21 cellular contexts compared by ENCODE assay signal in genomic region chr2:162065767-162066166, GRCh38. TPM values are rescaled to one million over a fixed set of nuclear protein-coding genes. Genes with fewer than 3 reads are reported as not detected.
DNase-seq lines count a peak whose midpoint lies in the region; ATAC-seq and TF ChIP-seq lines count a peak whose summit lies in the region.
"Had no signal": no experiment of that assay in that cellular context is flagged by ENCODE, and none has a peak within 500 bp of the region (broad histone marks: within the 10 kb centered on the region; RNA-seq: fewer than 3 reads in every experiment).

No MANE protein-coding gene starts in this region.

- H3K4me1 Mint-ChIP-seq in T-helper 1 cell treated with Interleukin-12 subunit alpha and Interleukin-12 subunit beta and Interleukin-4 antibody, amounts not matched to agents 30 μg/mL and 1 μg/mL, for 36 hours (ENCODE audit: low read depth): peaks cover 82% of the 10 kb centered on the region
- peaks cover 55% of the 10 kb centered on the region for H3K4me1 Mint-ChIP-seq in stimulated activated effector memory CD8-positive, alpha-beta T cell treated with anti-CD3 and anti-CD28 coated beads, Interleukin-12 subunit alpha, Interleukin-12 subunit beta, amount 100 ng/mL, for 72 hours
- H3K4me1 Mint-ChIP-seq in HFFc6 (ENCODE audit: low read depth): peaks cover 49% of the 10 kb centered on the region
- H3K4me1 Mint-ChIP-seq: brain had no signal

- peaks cover 65% of the 10 kb centered on the region for H3K36me3 Mint-ChIP-seq in T-helper 1 cell treated with Interleukin-12 subunit alpha and Interleukin-12 subunit beta and Interleukin-4 antibody, amounts not matched to agents 30 μg/mL and 1 μg/mL, for 36 hours (ENCODE audit: low read depth)
- peaks cover 41% of the 10 kb centered on the region for H3K36me3 Mint-ChIP-seq in stimulated activated effector memory CD8-positive, alpha-beta T cell treated with anti-CD3 and anti-CD28 coated beads, Interleukin-12 subunit alpha, Interleukin-12 subunit beta, amount 100 ng/mL, for 72 hours
- H3K36me3 Mint-ChIP-seq in HFFc6 (ENCODE audit: low read depth): peaks cover 30% of the 10 kb centered on the region
- H3K36me3 Mint-ChIP-seq: brain had no signal

- peak overlapping the region; percentile 34 for H3K27ac Mint-ChIP-seq in T-helper 1 cell treated with Interleukin-12 subunit alpha and Interleukin-12 subunit beta and Interleukin-4 antibody, amounts not matched to agents 30 μg/mL and 1 μg/mL, for 36 hours
- H3K27ac Mint-ChIP-seq in stimulated activated effector memory CD8-positive, alpha-beta T cell treated with anti-CD3 and anti-CD28 coated beads, Interleukin-12 subunit alpha, Interleukin-12 subunit beta, amount 100 ng/mL, for 72 hours: peak overlapping the region; percentile 51
- no peak overlapping the region for H3K27ac Mint-ChIP-seq in HFFc6
- H3K27ac Mint-ChIP-seq: activated naive CD8-positive, alpha-beta T cell treated with anti-CD3 and anti-CD28 coated beads, Interleukin-2, amount 50 U/mL, for 24 hours; brain had no signal

- no peak for DNase-seq in T-helper 1 cell
- peak; percentile 25 for DNase-seq in NCI-H1092 treated with DMSO at 0.1 percent for 48 hours (lab: John Stamatoyannopoulos, UW)
- peak; percentile 99 for DNase-seq in NCI-H748 treated with DMSO at 0.1 percent for 48 hours (lab: John Stamatoyannopoulos, UW)
- DNase-seq in stimulated activated effector memory CD8-positive, alpha-beta T cell treated with anti-CD3 and anti-CD28 coated beads, Interleukin-12 subunit alpha, Interleukin-12 subunit beta, amount 100 ng/mL, for 72 hours (ENCODE audit: low spot score in 2 of 2): no peak
- DNase-seq in 8988T: no peak
- DNase-seq in HFFc6: no peak
- no peak for DNase-seq in HPDE6-E6E7 (ENCODE audit: extremely low spot score)
- DNase-seq: activated CD4-positive, alpha-beta T cell treated with anti-CD3 and anti-CD28 coated beads, Interleukin-2, amount 50 U/mL, for 1 hour; activated effector memory CD4-positive, alpha-beta T cell treated with anti-CD3 and anti-CD28 coated beads, Interleukin-2, amount 50 U/mL, for 16 hours; activated naive CD8-positive, alpha-beta T cell treated with anti-CD3 and anti-CD28 coated beads, Interleukin-2, amount 50 U/mL, for 24 hours; DMS79; effector memory CD4-positive, alpha-beta T cell; foreskin melanocyte; right cardiac atrium; trophoblast cell had no signal

- ATAC-seq in stimulated activated effector memory CD8-positive, alpha-beta T cell treated with anti-CD3 and anti-CD28 coated beads, Interleukin-12 subunit alpha, Interleukin-12 subunit beta, amount 100 ng/mL, for 72 hours: no peak
- ATAC-seq: activated naive CD8-positive, alpha-beta T cell treated with anti-CD3 and anti-CD28 coated beads, Interleukin-2, amount 50 U/mL, for 24 hours; esophagus mucosa; GM12878; HCT116; Panc1; right cardiac atrium had no signal

- H3K9me3 Mint-ChIP-seq in T-helper 1 cell treated with Interleukin-12 subunit alpha and Interleukin-12 subunit beta and Interleukin-4 antibody, amounts not matched to agents 30 μg/mL and 1 μg/mL, for 36 hours: no peaks in the 10 kb centered on the region
- no peaks in the 10 kb centered on the region for H3K9me3 Mint-ChIP-seq in stimulated activated effector memory CD8-positive, alpha-beta T cell treated with anti-CD3 and anti-CD28 coated beads, Interleukin-12 subunit alpha, Interleukin-12 subunit beta, amount 100 ng/mL, for 72 hours
- no peaks in the 10 kb centered on the region for H3K9me3 Mint-ChIP-seq in HFFc6
- H3K9me3 Mint-ChIP-seq: activated naive CD8-positive, alpha-beta T cell treated with anti-CD3 and anti-CD28 coated beads, Interleukin-2, amount 50 U/mL, for 24 hours had no signal

- no peak overlapping the region for H3K4me3 Mint-ChIP-seq in T-helper 1 cell treated with Interleukin-12 subunit alpha and Interleukin-12 subunit beta and Interleukin-4 antibody, amounts not matched to agents 30 μg/mL and 1 μg/mL, for 36 hours
- H3K4me3 Mint-ChIP-seq in stimulated activated effector memory CD8-positive, alpha-beta T cell treated with anti-CD3 and anti-CD28 coated beads, Interleukin-12 subunit alpha, Interleukin-12 subunit beta, amount 100 ng/mL, for 72 hours: no peak overlapping the region
- no peak overlapping the region for H3K4me3 Mint-ChIP-seq in HFFc6
- H3K4me3 Mint-ChIP-seq: activated naive CD8-positive, alpha-beta T cell treated with anti-CD3 and anti-CD28 coated beads, Interleukin-2, amount 50 U/mL, for 24 hours; brain had no signal

- TF ChIP-seq CTCF in HFFc6 (IDR thresholded peaks at IDR 0.05): no peak

- no peaks in the 10 kb centered on the region for H3K27me3 Mint-ChIP-seq in T-helper 1 cell treated with Interleukin-12 subunit alpha and Interleukin-12 subunit beta and Interleukin-4 antibody, amounts not matched to agents 30 μg/mL and 1 μg/mL, for 36 hours (ENCODE audit: low read depth)
- no peaks in the 10 kb centered on the region for H3K27me3 Mint-ChIP-seq in HFFc6 (ENCODE audit: insufficient read depth)
- H3K27me3 Mint-ChIP-seq: activated naive CD8-positive, alpha-beta T cell treated with anti-CD3 and anti-CD28 coated beads, Interleukin-2, amount 50 U/mL, for 24 hours; brain had no signal

RNA-seq across cellular contexts. Expression of gene DPP4, which starts 8.2 kb away (rescaled TPM):
- 10 to 100 TPM; 30.7 to 44.1 (median 36.4) TPM for total RNA-seq in HFFc6 (2021; fragmentation: NEBNext Ultra II Directional; extraction: Animal tissue kit (Norgen Biotek cat#: 25700))

Comparison
In these comparisons a context has a peak if more than half of its experiments do, and no peak if none do; other contexts are left out.
1. DNase-seq: peak in NCI-H1092 treated with DMSO at 0.1 percent for 48 hours (single experiment) and NCI-H748 treated with DMSO at 0.1 percent for 48 hours (single experiment); none in T-helper 1 cell (0 of 5), stimulated activated effector memory CD8-positive, alpha-beta T cell treated with anti-CD3 and anti-CD28 coated beads, Interleukin-12 subunit alpha, Interleukin-12 subunit beta, amount 100 ng/mL, for 72 hours (0 of 2), 8988T (single experiment), HFFc6 (single experiment) and HPDE6-E6E7 (single experiment).